In the genomic region with DNA sequence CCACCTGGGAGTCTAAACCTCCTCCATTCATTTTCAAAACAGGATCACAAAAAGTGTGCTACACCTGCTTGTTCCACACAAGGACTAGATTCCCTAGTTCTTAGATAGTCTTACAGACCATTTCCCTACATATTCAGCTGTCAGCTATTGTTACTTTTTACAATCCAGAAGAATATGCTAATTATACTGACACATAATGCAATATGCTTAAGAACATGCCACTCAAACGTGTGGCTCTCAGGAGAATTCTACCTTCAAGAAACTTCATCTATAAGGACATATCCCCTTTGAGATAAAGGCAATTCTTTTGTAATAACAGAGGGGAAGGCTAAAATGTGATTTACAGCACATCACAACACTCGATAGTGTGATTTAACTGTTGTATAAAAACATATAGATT, we compare ENCODE assay signal across 24 cellular contexts.
"Had no signal": no experiment of that assay in that cellular context is flagged by ENCODE, and none has a peak within 500 bp of the region (broad histone marks: within the 10 kb centered on the region; RNA-seq: fewer than 3 reads in every experiment).

No MANE protein-coding gene starts in this region.

- H3K27ac ChIP-seq: coronary artery, dorsolateral prefrontal cortex, esophagus muscularis mucosa, foreskin keratinocyte, gastroesophageal sphincter, heart left ventricle, hepatocyte, left lung, lower lobe of right lung had no signal

- H3K4me2 ChIP-seq: hepatocyte had no signal

- H3K4me1 ChIP-seq: esophagus muscularis mucosa, foreskin keratinocyte, gastroesophageal sphincter, left lung, lower lobe of right lung had no signal

- FAIRE-seq: colon, endothelial cell of umbilical vein, frontal cortex, islet of Langerhans, keratinocyte had no signal

- ATAC-seq: foreskin keratinocyte, gastroesophageal sphincter, heart left ventricle, left cardiac atrium, left lung, left ventricle myocardium superior, lower lobe of right lung, mucosa of descending colon had no signal

- H3K27me3 ChIP-seq: dorsolateral prefrontal cortex, esophagus muscularis mucosa, foreskin keratinocyte, gastroesophageal sphincter, heart left ventricle, hepatocyte, left lung had no signal

- H3K4me3 ChIP-seq: coronary artery, dorsolateral prefrontal cortex, esophagus muscularis mucosa, gastroesophageal sphincter, heart left ventricle, hepatocyte, left lung, lower lobe of right lung, mucosa of descending colon had no signal

- DNase-seq: dermis blood vessel endothelial cell; dorsolateral prefrontal cortex; effector CD4-positive, alpha-beta T cell; effector memory CD4-positive, alpha-beta T cell; foreskin keratinocyte; heart left ventricle; hypothalamus; immature natural killer cell; left cardiac atrium; left lung; left ventricle myocardium superior; lower lobe of right lung; mesenchymal stem cell; mucosa of descending colon; naive B cell had no signal

- H3K79me2 ChIP-seq: hepatocyte had no signal

- H3K36me3 ChIP-seq: esophagus muscularis mucosa, gastroesophageal sphincter, heart left ventricle, left lung, lower lobe of right lung had no signal

- H3K9me3 ChIP-seq: esophagus muscularis mucosa, gastroesophageal sphincter, heart left ventricle, left lung, lower lobe of right lung, mucosa of descending colon had no signal

- H2AFZ ChIP-seq: hepatocyte had no signal
